Comparison of ENCODE assay signal across 25 cellular contexts in genomic region chr12:94193623-94194022, GRCh38.
"Had no signal": no experiment of that assay in that cellular context is flagged by ENCODE, and none has a peak within 500 bp of the region (broad histone marks: within the 10 kb centered on the region; RNA-seq: fewer than 3 reads in every experiment).

No MANE protein-coding gene starts in this region.

- H3K27me3 Mint-ChIP-seq: activated CD4-positive, alpha-beta memory T cell treated with anti-CD3 and anti-CD28 coated beads, Interleukin-2, amount 10 ng/mL, durations not matched to agents 7 days and 5 days; activated CD4-positive, alpha-beta T cell treated with anti-CD3 and anti-CD28 coated beads, Interleukin-2, amount 10 ng/mL, durations not matched to agents 24 days and 14 days; activated T-cell treated with anti-CD3 and anti-CD28 coated beads, Interleukin-2, amount 50 U/mL, for 24 hours; activated T-helper 17 cell treated with anti-CD3 and anti-CD28 coated beads, Interleukin-2, amount 50 U/mL, for 72 hours; naive thymus-derived CD4-positive, alpha-beta T cell; progenitor cell of endocrine pancreas had no signal

- H2AFZ ChIP-seq: neural progenitor cell had no signal

- H3K27ac Mint-ChIP-seq: activated CD4-positive, alpha-beta memory T cell treated with anti-CD3 and anti-CD28 coated beads, Interleukin-2, amount 10 ng/mL, durations not matched to agents 7 days and 5 days; activated CD4-positive, alpha-beta T cell treated with anti-CD3 and anti-CD28 coated beads, Interleukin-2, amount 10 ng/mL, durations not matched to agents 24 days and 14 days; activated naive CD4-positive, alpha-beta T cell treated with anti-CD3 and anti-CD28 coated beads, Interleukin-2, amount 50 U/mL, for 72 hours; activated T-cell treated with anti-CD3 and anti-CD28 coated beads, Interleukin-2, amount 50 U/mL, for 24 hours; activated T-helper 17 cell treated with anti-CD3 and anti-CD28 coated beads, Interleukin-2, amount 50 U/mL, for 72 hours; brain; neural progenitor cell; progenitor cell of endocrine pancreas; T-helper 1 cell treated with Interleukin-12 subunit alpha and Interleukin-12 subunit beta and Interleukin-4 antibody, amounts not matched to agents 30 μg/mL and 1 μg/mL, for 36 hours had no signal

- ATAC-seq: activated CD4-positive, CD25-positive, alpha-beta regulatory T cell treated with anti-CD3 and anti-CD28 coated beads, Interleukin-2, amount 50 U/mL, for 24 hours; activated naive CD4-positive, alpha-beta T cell treated with anti-CD3 and anti-CD28 coated beads, Interleukin-2, amount 50 U/mL, for 72 hours; activated T-helper 17 cell treated with anti-CD3 and anti-CD28 coated beads, Interleukin-2, amount 50 U/mL, for 72 hours; foreskin keratinocyte; left lung; naive thymus-derived CD4-positive, alpha-beta T cell; stimulated activated naive CD8-positive, alpha-beta T cell treated with anti-CD3 and anti-CD28 coated beads, Interleukin-15, Interleukin-2, amounts not matched to agents 100 U/mL and 50 U/mL, for 24 hours had no signal

- H3K9ac ChIP-seq: neural progenitor cell had no signal

- H3K9me3 ChIP-seq: left lung had no signal

- H3K36me3 ChIP-seq: neural progenitor cell, tibial artery had no signal

- DNase-seq: activated CD4-positive, alpha-beta memory T cell treated with anti-CD3 and anti-CD28 coated beads, Interleukin-2, amount 10 ng/mL, durations not matched to agents 7 days and 5 days; activated CD4-positive, alpha-beta T cell treated with anti-CD3 and anti-CD28 coated beads, Interleukin-2, amount 10 ng/mL, durations not matched to agents 24 days and 14 days; activated T-cell treated with anti-CD3 and anti-CD28 coated beads, Interleukin-2, amount 50 U/mL, for 24 hours; aorta; caudate nucleus; dermis blood vessel endothelial cell; effector CD8-positive, alpha-beta T cell; erythroblast; foreskin keratinocyte; immature natural killer cell; left lung; naive thymus-derived CD4-positive, alpha-beta T cell; stimulated activated CD4-positive, alpha-beta T cell treated with anti-CD3 and anti-CD28 coated beads, Interleukin-2, amount 100 ng/mL, for 48 hours; stimulated activated CD8-positive, alpha-beta memory T cell treated with anti-CD3 and anti-CD28 coated beads, Interleukin-4, amount 100 ng/mL, for 48 hours; stimulated activated naive CD8-positive, alpha-beta T cell treated with anti-CD3 and anti-CD28 coated beads, Interleukin-15, Interleukin-2, amounts not matched to agents 100 U/mL and 50 U/mL, for 24 hours; substantia nigra; tibial artery had no signal

- H3K9me3 Mint-ChIP-seq: immature natural killer cell had no signal

- H3K4me1 ChIP-seq: foreskin keratinocyte, left lung, neural progenitor cell, tibial artery had no signal

- H3K4me2 ChIP-seq: neural progenitor cell had no signal

- H3K27ac ChIP-seq: foreskin keratinocyte, left lung, neural progenitor cell, tibial artery had no signal

- H3K27me3 ChIP-seq: left lung, neural progenitor cell had no signal

- H3K4me3 Mint-ChIP-seq: activated CD4-positive, alpha-beta memory T cell treated with anti-CD3 and anti-CD28 coated beads, Interleukin-2, amount 10 ng/mL, durations not matched to agents 7 days and 5 days; activated CD4-positive, alpha-beta T cell treated with anti-CD3 and anti-CD28 coated beads, Interleukin-2, amount 10 ng/mL, durations not matched to agents 24 days and 14 days; activated T-cell treated with anti-CD3 and anti-CD28 coated beads, Interleukin-2, amount 50 U/mL, for 24 hours; activated T-helper 17 cell treated with anti-CD3 and anti-CD28 coated beads, Interleukin-2, amount 50 U/mL, for 72 hours; brain; immature natural killer cell; naive thymus-derived CD4-positive, alpha-beta T cell; neural progenitor cell; T-helper 1 cell treated with Interleukin-12 subunit alpha and Interleukin-12 subunit beta and Interleukin-4 antibody, amounts not matched to agents 30 μg/mL and 1 μg/mL, for 36 hours had no signal

- H3K4me1 Mint-ChIP-seq: brain had no signal

- H3K4me3 ChIP-seq: left lung, lung, neural progenitor cell, tibial artery had no signal
